Comparison of ENCODE assay signal across 1 cellular context in the genomic region with DNA sequence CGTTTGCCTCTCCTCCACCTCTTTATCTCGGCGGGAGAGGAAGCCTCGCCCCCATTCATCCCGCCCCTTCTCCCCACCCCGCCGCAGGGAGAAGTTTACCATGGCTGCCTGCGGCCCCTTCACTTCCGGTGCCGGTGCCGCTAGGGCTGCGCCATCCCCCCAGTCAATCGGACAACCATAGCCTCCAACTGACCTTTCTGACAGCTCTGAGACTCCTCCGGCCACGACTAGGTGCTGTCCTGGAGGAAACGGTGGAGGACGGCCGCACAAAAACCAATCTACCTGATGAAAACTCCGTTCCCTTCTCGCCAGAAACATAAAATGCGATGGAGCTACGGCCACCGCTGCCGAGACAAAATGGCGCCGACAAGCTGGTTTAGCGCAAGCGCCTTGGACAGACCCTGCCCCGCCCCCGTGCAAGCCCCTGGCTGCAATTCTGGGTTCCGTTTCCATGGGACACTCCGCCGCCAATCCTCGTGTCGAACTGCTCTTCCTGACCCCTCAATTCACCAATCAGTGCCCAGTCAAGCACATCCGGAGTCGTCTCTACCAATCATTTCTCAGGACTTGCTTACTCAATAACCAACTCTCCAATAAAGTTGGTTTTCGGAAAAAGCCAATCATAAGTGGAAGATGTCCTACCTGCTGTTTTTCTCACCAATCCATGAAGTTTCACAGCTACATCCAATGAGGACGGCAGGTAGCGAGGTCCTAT.
TF ChIP-seq lines count a peak whose summit lies in the region.

No MANE protein-coding gene starts in this region.

TF ChIP-seq in HepG2, 621 proteins besides CTCF, POLR2A, EP300 and RAD21 (continued from another document and continues in another):
- TF ChIP-seq, protein P1, sequence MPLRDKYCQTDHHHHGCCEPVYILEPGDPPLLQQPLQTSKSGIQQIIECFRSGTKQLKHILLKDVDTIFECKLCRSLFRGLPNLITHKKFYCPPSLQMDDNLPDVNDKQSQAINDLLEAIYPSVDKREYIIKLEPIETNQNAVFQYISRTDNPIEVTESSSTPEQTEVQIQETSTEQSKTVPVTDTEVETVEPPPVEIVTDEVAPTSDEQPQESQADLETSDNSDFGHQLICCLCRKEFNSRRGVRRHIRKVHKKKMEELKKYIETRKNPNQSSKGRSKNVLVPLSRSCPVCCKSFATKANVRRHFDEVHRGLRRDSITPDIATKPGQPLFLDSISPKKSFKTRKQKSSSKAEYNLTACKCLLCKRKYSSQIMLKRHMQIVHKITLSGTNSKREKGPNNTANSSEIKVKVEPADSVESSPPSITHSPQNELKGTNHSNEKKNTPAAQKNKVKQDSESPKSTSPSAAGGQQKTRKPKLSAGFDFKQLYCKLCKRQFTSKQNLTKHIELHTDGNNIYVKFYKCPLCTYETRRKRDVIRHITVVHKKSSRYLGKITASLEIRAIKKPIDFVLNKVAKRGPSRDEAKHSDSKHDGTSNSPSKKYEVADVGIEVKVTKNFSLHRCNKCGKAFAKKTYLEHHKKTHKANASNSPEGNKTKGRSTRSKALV (CRISPR knock-in tag; IDR thresholded peaks at IDR 0.05) = no peak
- no peak for TF ChIP-seq GTF2F1 (IDR thresholded peaks at IDR 0.05; ENCODE audit: low read length)
- TF ChIP-seq, protein P2, sequence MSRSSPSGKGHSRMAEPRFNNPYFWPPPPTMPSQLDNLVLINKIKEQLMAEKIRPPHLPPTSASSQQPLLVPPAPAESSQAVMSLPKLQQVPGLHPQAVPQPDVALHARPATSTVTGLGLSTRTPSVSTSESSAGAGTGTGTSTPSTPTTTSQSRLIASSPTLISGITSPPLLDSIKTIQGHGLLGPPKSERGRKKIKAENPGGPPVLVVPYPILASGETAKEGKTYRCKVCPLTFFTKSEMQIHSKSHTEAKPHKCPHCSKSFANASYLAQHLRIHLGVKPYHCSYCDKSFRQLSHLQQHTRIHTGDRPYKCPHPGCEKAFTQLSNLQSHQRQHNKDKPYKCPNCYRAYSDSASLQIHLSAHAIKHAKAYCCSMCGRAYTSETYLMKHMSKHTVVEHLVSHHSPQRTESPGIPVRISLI (CRISPR knock-in tag; IDR thresholded peaks at IDR 0.05; ENCODE audit: borderline replicate concordance) = peak; percentile 18; the same call in 1 of the 2 replicates
- TF ChIP-seq, protein P3, sequence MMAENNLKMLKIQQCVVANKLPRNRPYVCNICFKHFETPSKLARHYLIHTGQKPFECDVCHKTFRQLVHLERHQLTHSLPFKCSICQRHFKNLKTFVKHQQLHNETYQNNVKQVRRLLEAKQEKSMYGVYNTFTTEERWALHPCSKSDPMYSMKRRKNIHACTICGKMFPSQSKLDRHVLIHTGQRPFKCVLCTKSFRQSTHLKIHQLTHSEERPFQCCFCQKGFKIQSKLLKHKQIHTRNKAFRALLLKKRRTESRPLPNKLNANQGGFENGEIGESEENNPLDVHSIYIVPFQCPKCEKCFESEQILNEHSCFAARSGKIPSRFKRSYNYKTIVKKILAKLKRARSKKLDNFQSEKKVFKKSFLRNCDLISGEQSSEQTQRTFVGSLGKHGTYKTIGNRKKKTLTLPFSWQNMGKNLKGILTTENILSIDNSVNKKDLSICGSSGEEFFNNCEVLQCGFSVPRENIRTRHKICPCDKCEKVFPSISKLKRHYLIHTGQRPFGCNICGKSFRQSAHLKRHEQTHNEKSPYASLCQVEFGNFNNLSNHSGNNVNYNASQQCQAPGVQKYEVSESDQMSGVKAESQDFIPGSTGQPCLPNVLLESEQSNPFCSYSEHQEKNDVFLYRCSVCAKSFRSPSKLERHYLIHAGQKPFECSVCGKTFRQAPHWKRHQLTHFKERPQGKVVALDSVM (CRISPR knock-in tag; IDR thresholded peaks at IDR 0.05) = no peak
- TF ChIP-seq PCBP2 (optimal IDR thresholded peaks at IDR 0.05; ENCODE audit: low read depth, low read length, poor library complexity, severe bottlenecking) = no peak
- 0 out of 2 replicates have a peak, but pooled peaks have one; percentile 36 for TF ChIP-seq ZNF230 (CRISPR knock-in tag; IDR thresholded peaks at IDR 0.05)
- no peak for TF ChIP-seq XRCC5 (optimal IDR thresholded peaks at IDR 0.05; ENCODE audit: low read length)
- no peak for TF ChIP-seq RBM39 (IDR thresholded peaks at IDR 0.05; ENCODE audit: low read depth, low read length, poor library complexity, severe bottlenecking)
- TF ChIP-seq, protein P4, sequence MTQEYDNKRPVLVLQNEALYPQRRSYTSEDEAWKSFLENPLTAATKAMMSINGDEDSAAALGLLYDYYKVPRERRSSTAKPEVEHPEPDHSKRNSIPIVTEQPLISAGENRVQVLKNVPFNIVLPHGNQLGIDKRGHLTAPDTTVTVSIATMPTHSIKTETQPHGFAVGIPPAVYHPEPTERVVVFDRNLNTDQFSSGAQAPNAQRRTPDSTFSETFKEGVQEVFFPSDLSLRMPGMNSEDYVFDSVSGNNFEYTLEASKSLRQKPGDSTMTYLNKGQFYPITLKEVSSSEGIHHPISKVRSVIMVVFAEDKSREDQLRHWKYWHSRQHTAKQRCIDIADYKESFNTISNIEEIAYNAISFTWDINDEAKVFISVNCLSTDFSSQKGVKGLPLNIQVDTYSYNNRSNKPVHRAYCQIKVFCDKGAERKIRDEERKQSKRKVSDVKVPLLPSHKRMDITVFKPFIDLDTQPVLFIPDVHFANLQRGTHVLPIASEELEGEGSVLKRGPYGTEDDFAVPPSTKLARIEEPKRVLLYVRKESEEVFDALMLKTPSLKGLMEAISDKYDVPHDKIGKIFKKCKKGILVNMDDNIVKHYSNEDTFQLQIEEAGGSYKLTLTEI (CRISPR knock-in tag; conservative IDR thresholded peaks at IDR 0.05) = no peak
- TF ChIP-seq ZNF367 (CRISPR knock-in tag; IDR thresholded peaks at IDR 0.05; ENCODE audit: borderline replicate concordance) = no peak
- TF ChIP-seq, protein P5, sequence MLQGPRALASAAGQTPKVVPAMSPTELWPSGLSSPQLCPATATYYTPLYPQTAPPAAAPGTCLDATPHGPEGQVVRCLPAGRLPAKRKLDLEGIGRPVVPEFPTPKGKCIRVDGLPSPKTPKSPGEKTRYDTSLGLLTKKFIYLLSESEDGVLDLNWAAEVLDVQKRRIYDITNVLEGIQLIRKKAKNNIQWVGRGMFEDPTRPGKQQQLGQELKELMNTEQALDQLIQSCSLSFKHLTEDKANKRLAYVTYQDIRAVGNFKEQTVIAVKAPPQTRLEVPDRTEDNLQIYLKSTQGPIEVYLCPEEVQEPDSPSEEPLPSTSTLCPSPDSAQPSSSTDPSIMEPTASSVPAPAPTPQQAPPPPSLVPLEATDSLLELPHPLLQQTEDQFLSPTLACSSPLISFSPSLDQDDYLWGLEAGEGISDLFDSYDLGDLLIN (CRISPR knock-in tag; IDR thresholded peaks at IDR 0.05; ENCODE audit: borderline replicate concordance) = 0 out of 2 replicates have a peak, but pooled peaks have one; percentile 10
- no peak for TF ChIP-seq SMARCE1 (IDR thresholded peaks at IDR 0.05; ENCODE audit: borderline replicate concordance)
- TF ChIP-seq POLR2G (IDR thresholded peaks at IDR 0.05; ENCODE audit: low read depth, low read length) = peak; percentile 92
- no peak for TF ChIP-seq ZNF709 (CRISPR knock-in tag; IDR thresholded peaks at IDR 0.05)
- TF ChIP-seq, protein P6, sequence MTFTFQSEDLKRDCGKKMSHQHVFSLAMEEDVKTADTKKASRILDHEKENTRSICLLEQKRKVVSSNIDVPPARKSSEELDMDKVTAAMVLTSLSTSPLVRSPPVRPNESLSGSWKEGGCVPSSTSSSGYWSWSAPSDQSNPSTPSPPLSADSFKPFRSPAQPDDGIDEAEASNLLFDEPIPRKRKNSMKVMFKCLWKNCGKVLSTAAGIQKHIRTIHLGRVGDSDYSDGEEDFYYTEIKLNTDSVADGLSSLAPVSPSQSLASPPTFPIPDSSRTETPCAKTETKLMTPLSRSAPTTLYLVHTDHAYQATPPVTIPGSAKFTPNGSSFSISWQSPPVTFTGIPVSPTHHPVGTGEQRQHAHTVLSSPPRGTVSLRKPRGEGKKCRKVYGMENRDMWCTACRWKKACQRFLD (CRISPR knock-in tag; IDR thresholded peaks at IDR 0.05; ENCODE audit: borderline replicate concordance) = peak; percentile 31; the same call in 1 of the 2 replicates
- TF ChIP-seq ZNF672 (CRISPR knock-in tag; IDR thresholded peaks at IDR 0.05) = no peak
- TF ChIP-seq, protein P7, sequence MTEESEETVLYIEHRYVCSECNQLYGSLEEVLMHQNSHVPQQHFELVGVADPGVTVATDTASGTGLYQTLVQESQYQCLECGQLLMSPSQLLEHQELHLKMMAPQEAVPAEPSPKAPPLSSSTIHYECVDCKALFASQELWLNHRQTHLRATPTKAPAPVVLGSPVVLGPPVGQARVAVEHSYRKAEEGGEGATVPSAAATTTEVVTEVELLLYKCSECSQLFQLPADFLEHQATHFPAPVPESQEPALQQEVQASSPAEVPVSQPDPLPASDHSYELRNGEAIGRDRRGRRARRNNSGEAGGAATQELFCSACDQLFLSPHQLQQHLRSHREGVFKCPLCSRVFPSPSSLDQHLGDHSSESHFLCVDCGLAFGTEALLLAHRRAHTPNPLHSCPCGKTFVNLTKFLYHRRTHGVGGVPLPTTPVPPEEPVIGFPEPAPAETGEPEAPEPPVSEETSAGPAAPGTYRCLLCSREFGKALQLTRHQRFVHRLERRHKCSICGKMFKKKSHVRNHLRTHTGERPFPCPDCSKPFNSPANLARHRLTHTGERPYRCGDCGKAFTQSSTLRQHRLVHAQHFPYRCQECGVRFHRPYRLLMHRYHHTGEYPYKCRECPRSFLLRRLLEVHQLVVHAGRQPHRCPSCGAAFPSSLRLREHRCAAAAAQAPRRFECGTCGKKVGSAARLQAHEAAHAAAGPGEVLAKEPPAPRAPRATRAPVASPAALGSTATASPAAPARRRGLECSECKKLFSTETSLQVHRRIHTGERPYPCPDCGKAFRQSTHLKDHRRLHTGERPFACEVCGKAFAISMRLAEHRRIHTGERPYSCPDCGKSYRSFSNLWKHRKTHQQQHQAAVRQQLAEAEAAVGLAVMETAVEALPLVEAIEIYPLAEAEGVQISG (CRISPR knock-in tag; IDR thresholded peaks at IDR 0.05) = peak; percentile 50
- no peak for TF ChIP-seq ZNF256 (CRISPR knock-in tag; conservative IDR thresholded peaks at IDR 0.05)
- no peak for TF ChIP-seq ZNF343 (CRISPR knock-in tag; IDR thresholded peaks at IDR 0.05)
- TF ChIP-seq, protein P8, sequence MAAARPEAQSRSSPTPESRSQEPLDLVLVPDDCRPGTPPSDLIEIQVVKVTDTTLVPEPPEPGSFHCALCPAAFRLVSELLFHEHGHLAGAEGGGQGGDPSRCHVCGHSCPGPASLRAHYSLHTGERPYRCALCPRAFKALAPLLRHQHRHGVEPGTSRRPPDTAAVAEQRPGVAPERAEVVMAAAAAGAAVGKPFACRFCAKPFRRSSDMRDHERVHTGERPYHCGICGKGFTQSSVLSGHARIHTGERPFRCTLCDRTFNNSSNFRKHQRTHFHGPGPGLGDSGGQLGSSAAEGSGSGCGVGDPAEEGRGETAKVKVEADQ (CRISPR knock-in tag; IDR thresholded peaks at IDR 0.05; ENCODE audit: borderline replicate concordance) = peak; percentile 76; the same call in 1 of the 2 replicates
- TF ChIP-seq RBFOX2 (IDR thresholded peaks at IDR 0.05; ENCODE audit: low read depth, low read length) = peak; percentile 73
- TF ChIP-seq, protein P9, sequence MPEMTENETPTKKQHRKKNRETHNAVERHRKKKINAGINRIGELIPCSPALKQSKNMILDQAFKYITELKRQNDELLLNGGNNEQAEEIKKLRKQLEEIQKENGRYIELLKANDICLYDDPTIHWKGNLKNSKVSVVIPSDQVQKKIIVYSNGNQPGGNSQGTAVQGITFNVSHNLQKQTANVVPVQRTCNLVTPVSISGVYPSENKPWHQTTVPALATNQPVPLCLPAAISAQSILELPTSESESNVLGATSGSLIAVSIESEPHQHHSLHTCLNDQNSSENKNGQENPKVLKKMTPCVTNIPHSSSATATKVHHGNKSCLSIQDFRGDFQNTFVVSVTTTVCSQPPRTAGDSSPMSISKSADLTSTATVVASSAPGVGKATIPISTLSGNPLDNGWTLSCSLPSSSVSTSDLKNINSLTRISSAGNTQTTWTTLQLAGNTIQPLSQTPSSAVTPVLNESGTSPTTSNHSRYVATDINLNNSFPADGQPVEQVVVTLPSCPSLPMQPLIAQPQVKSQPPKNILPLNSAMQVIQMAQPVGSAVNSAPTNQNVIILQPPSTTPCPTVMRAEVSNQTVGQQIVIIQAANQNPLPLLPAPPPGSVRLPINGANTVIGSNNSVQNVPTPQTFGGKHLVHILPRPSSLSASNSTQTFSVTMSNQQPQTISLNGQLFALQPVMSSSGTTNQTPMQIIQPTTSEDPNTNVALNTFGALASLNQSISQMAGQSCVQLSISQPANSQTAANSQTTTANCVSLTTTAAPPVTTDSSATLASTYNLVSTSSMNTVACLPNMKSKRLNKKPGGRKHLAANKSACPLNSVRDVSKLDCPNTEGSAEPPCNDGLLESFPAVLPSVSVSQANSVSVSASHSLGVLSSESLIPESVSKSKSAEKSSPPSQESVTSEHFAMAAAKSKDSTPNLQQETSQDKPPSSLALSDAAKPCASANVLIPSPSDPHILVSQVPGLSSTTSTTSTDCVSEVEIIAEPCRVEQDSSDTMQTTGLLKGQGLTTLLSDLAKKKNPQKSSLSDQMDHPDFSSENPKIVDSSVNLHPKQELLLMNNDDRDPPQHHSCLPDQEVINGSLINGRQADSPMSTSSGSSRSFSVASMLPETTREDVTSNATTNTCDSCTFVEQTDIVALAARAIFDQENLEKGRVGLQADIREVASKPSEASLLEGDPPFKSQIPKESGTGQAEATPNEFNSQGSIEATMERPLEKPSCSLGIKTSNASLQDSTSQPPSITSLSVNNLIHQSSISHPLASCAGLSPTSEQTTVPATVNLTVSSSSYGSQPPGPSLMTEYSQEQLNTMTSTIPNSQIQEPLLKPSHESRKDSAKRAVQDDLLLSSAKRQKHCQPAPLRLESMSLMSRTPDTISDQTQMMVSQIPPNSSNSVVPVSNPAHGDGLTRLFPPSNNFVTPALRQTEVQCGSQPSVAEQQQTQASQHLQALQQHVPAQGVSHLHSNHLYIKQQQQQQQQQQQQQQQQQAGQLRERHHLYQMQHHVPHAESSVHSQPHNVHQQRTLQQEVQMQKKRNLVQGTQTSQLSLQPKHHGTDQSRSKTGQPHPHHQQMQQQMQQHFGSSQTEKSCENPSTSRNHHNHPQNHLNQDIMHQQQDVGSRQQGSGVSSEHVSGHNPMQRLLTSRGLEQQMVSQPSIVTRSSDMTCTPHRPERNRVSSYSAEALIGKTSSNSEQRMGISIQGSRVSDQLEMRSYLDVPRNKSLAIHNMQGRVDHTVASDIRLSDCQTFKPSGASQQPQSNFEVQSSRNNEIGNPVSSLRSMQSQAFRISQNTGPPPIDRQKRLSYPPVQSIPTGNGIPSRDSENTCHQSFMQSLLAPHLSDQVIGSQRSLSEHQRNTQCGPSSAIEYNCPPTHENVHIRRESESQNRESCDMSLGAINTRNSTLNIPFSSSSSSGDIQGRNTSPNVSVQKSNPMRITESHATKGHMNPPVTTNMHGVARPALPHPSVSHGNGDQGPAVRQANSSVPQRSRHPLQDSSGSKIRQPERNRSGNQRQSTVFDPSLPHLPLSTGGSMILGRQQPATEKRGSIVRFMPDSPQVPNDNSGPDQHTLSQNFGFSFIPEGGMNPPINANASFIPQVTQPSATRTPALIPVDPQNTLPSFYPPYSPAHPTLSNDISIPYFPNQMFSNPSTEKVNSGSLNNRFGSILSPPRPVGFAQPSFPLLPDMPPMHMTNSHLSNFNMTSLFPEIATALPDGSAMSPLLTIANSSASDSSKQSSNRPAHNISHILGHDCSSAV (CRISPR knock-in tag; IDR thresholded peaks at IDR 0.05; ENCODE audit: borderline replicate concordance) = no peak
- no peak for TF ChIP-seq REPIN1 (CRISPR knock-in tag; IDR thresholded peaks at IDR 0.05; ENCODE audit: borderline replicate concordance, low read depth)
